8 cellular contexts compared by ENCODE assay signal in the genomic region with DNA sequence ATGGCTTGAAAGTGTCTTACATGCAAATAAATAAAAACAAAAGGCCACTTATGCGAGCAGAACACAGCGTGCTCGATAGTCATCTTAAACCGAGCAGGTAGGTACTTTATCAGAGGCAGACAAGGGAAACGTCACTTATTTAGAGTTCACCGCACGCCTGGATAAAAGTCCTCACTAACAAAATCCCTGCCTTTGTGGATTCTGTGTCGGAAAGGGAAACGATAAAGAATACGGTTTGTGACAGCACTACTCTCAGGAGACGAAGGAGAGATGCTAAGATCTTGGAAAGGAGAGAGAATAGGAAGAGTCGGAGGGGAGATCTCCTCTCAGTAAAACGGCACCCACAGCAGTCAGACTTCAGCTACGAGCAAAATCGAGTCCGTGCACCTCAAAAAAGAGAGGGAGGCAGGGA. TPM values are rescaled to one million over a fixed set of nuclear protein-coding genes. Genes with fewer than 3 reads are reported as not detected.
DNase-seq lines count a peak whose midpoint lies in the region; ATAC-seq and TF ChIP-seq lines count a peak whose summit lies in the region.

No MANE protein-coding gene starts in this region.

- H3K27ac Mint-ChIP-seq in brain = peak overlapping the region; percentile 56 to 94 (median 79)
- peak overlapping the region; percentile 84 to 96 for H3K27ac Mint-ChIP-seq in stimulated activated naive CD8-positive, alpha-beta T cell treated with anti-CD3 and anti-CD28 coated beads, Interleukin-15, amount 100 ng/mL, for 72 hours

- H4K20me1 ChIP-seq in Karpas-422 (ENCODE audit: insufficient read depth, low read depth, low read length) = no peaks in the 10 kb centered on the region; the same call in 1 of the 2 replicates

- peaks cover 38% of the 10 kb centered on the region for H3K4me1 Mint-ChIP-seq in brain
- peaks cover 33% of the 10 kb centered on the region for H3K4me1 Mint-ChIP-seq in stimulated activated naive CD8-positive, alpha-beta T cell treated with anti-CD3 and anti-CD28 coated beads, Interleukin-15, amount 100 ng/mL, for 72 hours

- peak overlapping the region; percentile 89 to 96 (median 92) for H3K4me3 Mint-ChIP-seq in brain
- peak overlapping the region; percentile 83 to 93 for H3K4me3 Mint-ChIP-seq in stimulated activated naive CD8-positive, alpha-beta T cell treated with anti-CD3 and anti-CD28 coated beads, Interleukin-15, amount 100 ng/mL, for 72 hours

- no peaks in the 10 kb centered on the region for H3K9me3 Mint-ChIP-seq in brain
- no peaks in the 10 kb centered on the region for H3K9me3 Mint-ChIP-seq in stimulated activated naive CD8-positive, alpha-beta T cell treated with anti-CD3 and anti-CD28 coated beads, Interleukin-15, amount 100 ng/mL, for 72 hours

- H3K4me1 ChIP-seq in Karpas-422 (ENCODE audit: low read length) = peaks cover 43% of the 10 kb centered on the region

- peak overlapping the region; percentile 73 for H3K4me2 ChIP-seq in Karpas-422 (ENCODE audit: low read depth, low read length, poor library complexity, severe bottlenecking)

- H3K9me2 ChIP-seq in Karpas-422 (replicated peaks; ENCODE audit: insufficient read depth, low read length) = no peaks in the 10 kb centered on the region

- peak overlapping the region; percentile 93 for H2AFZ ChIP-seq in Karpas-422 (ENCODE audit: low read length)

- TF ChIP-seq CTCF in brain (conservative IDR thresholded peaks at IDR 0.05) (no peak), kidney epithelial cell (IDR thresholded peaks at IDR 0.05; ENCODE audit: insufficient read depth, low read length, poor library complexity, severe bottlenecking) (no peak)

- peaks cover 46% of the 10 kb centered on the region for H3K79me2 ChIP-seq in Karpas-422 (ENCODE audit: low read length)

- peaks cover 5% of the 10 kb centered on the region for H3K36me3 Mint-ChIP-seq in brain

- DNase-seq in ELR (ENCODE audit: low read depth) (peak; percentile 44), Karpas-422 (peak; percentile 85), kidney epithelial cell (ENCODE audit: low read depth) (no peak), CD1c-positive myeloid dendritic cell (ENCODE audit: extremely low spot score) (no peak), NK-92 (lab: John Stamatoyannopoulos, UW; ENCODE audit: unreplicated experiment) (no peak)
- DNase-seq in stimulated activated naive CD8-positive, alpha-beta T cell treated with anti-CD3 and anti-CD28 coated beads, Interleukin-15, amount 100 ng/mL, for 72 hours = peak in 1 of 2 donors; percentile 12

- H3K9me3 ChIP-seq in Karpas-422 (ENCODE audit: low read length) = no peaks in the 10 kb centered on the region

- H3K27me3 Mint-ChIP-seq in brain = peaks cover 1% of the 10 kb centered on the region
- no peaks in the 10 kb centered on the region for H3K27me3 Mint-ChIP-seq in stimulated activated naive CD8-positive, alpha-beta T cell treated with anti-CD3 and anti-CD28 coated beads, Interleukin-15, amount 100 ng/mL, for 72 hours

- ATAC-seq in GM21576 (IDR thresholded peaks at IDR 0.05; ENCODE audit: unreplicated experiment) = peak; percentile 13
- peak; percentile 1 for ATAC-seq in stimulated activated naive CD8-positive, alpha-beta T cell treated with anti-CD3 and anti-CD28 coated beads, Interleukin-15, amount 100 ng/mL, for 72 hours

- H3K27me3 ChIP-seq in Karpas-422 (ENCODE audit: low read length) (no peaks in the 10 kb centered on the region), kidney epithelial cell (ENCODE audit: control insufficient read depth, insufficient read depth, low read length) (no peaks in the 10 kb centered on the region)

- H3K4me3 ChIP-seq in Karpas-422 (ENCODE audit: low read length) (peak overlapping the region; percentile 93), kidney epithelial cell (ENCODE audit: low read depth, low read length) (peak overlapping the region; percentile 78)

- peak overlapping the region; percentile 92 for H3K27ac ChIP-seq in Karpas-422 (ENCODE audit: low read length)

- H3K9ac ChIP-seq in Karpas-422 (ENCODE audit: low read length) = peak overlapping the region; percentile 95

- peaks cover 9% of the 10 kb centered on the region; the same call in 1 of the 2 replicates for H3K36me3 ChIP-seq in Karpas-422 (ENCODE audit: insufficient read depth, low read length)
- no peaks in the 10 kb centered on the region for H3K36me3 ChIP-seq in kidney epithelial cell (ENCODE audit: control insufficient read depth, insufficient read depth, low read length)

RNA-seq across cellular contexts. Expression of gene RCBTB1, which starts 0.6 kb away (rescaled TPM):
- 41.1 and 45.1 TPM in 2 replicates for total RNA-seq in Karpas-422 (2014; rRNA removed; shearing (Covaris generic); ENCODE audit: low replicate concordance)
- 12.7 TPM for polyA plus RNA-seq in brain (ENCODE audit: insufficient read depth, low read depth, low replicate concordance)
- total RNA-seq in kidney epithelial cell = 22.6 and 26.0 TPM in 2 replicates

RNA-seq across cellular contexts. Expression of gene ARL11, which starts 43.5 kb away (rescaled TPM):
- 8.3 TPM in 2 replicates for total RNA-seq in Karpas-422 (2014; rRNA removed; shearing (Covaris generic); ENCODE audit: low replicate concordance)
- polyA plus RNA-seq in brain (ENCODE audit: insufficient read depth, low read depth, low replicate concordance) = not detected
- 0.14 TPM in 1 of 2 replicates, not detected in the other for total RNA-seq in kidney epithelial cell

Comparison
In these comparisons a context has a peak if more than half of its experiments do, and no peak if none do; other contexts are left out.
1. DNase-seq: peak in ELR (single experiment) and Karpas-422 (single experiment); none in kidney epithelial cell (single experiment), CD1c-positive myeloid dendritic cell (single experiment) and NK-92 (single experiment).